1 cellular context compared by ENCODE assay signal in the genomic region with DNA sequence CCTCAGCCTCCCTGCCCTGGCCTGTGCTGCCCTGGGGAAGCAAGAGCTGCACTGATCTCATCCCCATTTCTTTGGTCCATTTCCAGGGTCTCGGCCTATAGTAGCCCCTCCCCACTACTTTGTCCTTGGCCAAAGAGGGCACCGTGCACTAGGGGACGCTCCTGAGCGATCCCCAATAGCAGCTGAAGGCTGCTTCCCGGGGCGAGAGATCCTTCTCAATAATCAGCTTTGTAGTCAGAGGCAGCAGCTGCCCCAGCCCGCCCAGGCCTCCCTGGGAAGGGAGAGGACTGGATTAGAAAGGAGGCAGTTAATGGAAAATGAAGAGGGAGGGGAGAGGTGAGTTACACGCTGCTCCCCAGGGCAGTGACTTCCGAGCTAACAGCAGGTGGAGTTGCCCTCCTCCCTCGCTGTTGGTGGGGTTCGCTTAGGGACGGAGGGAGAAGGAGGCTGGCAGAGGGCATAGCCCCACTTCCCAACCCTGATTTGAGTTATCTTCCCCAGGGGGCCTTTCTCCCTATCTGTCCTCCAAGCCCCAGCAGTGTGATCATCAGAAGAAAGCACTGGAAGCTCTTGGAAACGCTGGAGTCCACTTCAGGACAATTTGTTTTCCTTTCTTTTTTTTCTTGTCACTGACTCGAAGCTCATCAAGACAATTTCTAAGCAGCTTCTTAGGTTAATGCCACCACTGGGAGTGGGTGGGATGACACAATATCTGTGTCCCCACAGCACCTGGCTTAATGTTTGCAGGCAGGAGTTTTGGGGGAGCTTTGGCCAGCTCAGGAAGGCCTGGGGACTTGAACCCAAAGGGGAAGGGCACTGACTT.
TF ChIP-seq lines count a peak whose summit lies in the region.

No MANE protein-coding gene starts in this region.

TF ChIP-seq in HepG2, 621 proteins besides CTCF, POLR2A, EP300 and RAD21 (continued from another document and continues in another):
- TF ChIP-seq, protein P1, sequence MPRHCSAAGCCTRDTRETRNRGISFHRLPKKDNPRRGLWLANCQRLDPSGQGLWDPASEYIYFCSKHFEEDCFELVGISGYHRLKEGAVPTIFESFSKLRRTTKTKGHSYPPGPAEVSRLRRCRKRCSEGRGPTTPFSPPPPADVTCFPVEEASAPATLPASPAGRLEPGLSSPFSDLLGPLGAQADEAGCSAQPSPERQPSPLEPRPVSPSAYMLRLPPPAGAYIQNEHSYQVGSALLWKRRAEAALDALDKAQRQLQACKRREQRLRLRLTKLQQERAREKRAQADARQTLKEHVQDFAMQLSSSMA (CRISPR knock-in tag; IDR thresholded peaks at IDR 0.05), result 0 out of 2 replicates have a peak, but pooled peaks have one; percentile 53
- TF ChIP-seq HMGA1 (CRISPR knock-in tag; conservative IDR thresholded peaks at IDR 0.05), result no peak
- TF ChIP-seq YEATS2 (CRISPR knock-in tag; IDR thresholded peaks at IDR 0.05; ENCODE audit: borderline replicate concordance), result 0 out of 2 replicates have a peak, but pooled peaks have one; percentile 11
- TF ChIP-seq, protein P2, sequence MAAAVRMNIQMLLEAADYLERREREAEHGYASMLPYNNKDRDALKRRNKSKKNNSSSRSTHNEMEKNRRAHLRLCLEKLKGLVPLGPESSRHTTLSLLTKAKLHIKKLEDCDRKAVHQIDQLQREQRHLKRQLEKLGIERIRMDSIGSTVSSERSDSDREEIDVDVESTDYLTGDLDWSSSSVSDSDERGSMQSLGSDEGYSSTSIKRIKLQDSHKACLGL (CRISPR knock-in tag; IDR thresholded peaks at IDR 0.05), result 0 out of 2 replicates have a peak, but pooled peaks have one; percentile 14
- TF ChIP-seq, protein P3, sequence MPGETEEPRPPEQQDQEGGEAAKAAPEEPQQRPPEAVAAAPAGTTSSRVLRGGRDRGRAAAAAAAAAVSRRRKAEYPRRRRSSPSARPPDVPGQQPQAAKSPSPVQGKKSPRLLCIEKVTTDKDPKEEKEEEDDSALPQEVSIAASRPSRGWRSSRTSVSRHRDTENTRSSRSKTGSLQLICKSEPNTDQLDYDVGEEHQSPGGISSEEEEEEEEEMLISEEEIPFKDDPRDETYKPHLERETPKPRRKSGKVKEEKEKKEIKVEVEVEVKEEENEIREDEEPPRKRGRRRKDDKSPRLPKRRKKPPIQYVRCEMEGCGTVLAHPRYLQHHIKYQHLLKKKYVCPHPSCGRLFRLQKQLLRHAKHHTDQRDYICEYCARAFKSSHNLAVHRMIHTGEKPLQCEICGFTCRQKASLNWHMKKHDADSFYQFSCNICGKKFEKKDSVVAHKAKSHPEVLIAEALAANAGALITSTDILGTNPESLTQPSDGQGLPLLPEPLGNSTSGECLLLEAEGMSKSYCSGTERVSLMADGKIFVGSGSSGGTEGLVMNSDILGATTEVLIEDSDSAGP (CRISPR knock-in tag; IDR thresholded peaks at IDR 0.05; ENCODE audit: borderline replicate concordance), result peak; percentile 23; the same call in 1 of the 2 replicates
- 0 out of 2 replicates have a peak, but pooled peaks have one; percentile 44 for TF ChIP-seq ZNF747 (CRISPR knock-in tag; IDR thresholded peaks at IDR 0.05; ENCODE audit: borderline replicate concordance)
- TF ChIP-seq ZNF546 (CRISPR knock-in tag; conservative IDR thresholded peaks at IDR 0.05), result 0 out of 2 replicates have a peak, but pooled peaks have one; percentile 65
- TF ChIP-seq ADNP (CRISPR knock-in tag; IDR thresholded peaks at IDR 0.05), result no peak
- TF ChIP-seq SCMH1 (CRISPR knock-in tag; IDR thresholded peaks at IDR 0.05; ENCODE audit: borderline replicate concordance), result no peak
- TF ChIP-seq, protein P4, sequence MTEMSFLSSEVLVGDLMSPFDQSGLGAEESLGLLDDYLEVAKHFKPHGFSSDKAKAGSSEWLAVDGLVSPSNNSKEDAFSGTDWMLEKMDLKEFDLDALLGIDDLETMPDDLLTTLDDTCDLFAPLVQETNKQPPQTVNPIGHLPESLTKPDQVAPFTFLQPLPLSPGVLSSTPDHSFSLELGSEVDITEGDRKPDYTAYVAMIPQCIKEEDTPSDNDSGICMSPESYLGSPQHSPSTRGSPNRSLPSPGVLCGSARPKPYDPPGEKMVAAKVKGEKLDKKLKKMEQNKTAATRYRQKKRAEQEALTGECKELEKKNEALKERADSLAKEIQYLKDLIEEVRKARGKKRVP (CRISPR knock-in tag; IDR thresholded peaks at IDR 0.05), result no peak
- TF ChIP-seq, protein P5, sequence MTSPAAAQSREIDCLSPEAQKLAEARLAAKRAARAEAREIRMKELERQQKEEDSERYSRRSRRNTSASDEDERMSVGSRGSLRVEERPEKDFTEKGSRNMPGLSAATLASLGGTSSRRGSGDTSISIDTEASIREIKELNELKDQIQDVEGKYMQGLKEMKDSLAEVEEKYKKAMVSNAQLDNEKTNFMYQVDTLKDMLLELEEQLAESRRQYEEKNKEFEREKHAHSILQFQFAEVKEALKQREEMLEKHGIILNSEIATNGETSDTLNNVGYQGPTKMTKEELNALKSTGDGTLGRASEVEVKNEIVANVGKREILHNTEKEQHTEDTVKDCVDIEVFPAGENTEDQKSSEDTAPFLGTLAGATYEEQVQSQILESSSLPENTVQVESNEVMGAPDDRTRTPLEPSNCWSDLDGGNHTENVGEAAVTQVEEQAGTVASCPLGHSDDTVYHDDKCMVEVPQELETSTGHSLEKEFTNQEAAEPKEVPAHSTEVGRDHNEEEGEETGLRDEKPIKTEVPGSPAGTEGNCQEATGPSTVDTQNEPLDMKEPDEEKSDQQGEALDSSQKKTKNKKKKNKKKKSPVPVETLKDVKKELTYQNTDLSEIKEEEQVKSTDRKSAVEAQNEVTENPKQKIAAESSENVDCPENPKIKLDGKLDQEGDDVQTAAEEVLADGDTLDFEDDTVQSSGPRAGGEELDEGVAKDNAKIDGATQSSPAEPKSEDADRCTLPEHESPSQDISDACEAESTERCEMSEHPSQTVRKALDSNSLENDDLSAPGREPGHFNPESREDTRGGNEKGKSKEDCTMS (CRISPR knock-in tag; conservative IDR thresholded peaks at IDR 0.05), result no peak
- TF ChIP-seq ZNF768 (CRISPR knock-in tag; IDR thresholded peaks at IDR 0.05), result peak; percentile 29; the same call in 1 of the 2 replicates
- no peak for TF ChIP-seq ZNF589 (CRISPR knock-in tag; conservative IDR thresholded peaks at IDR 0.05)
- TF ChIP-seq ZNF501 (CRISPR knock-in tag; IDR thresholded peaks at IDR 0.05), result 0 out of 2 replicates have a peak, but pooled peaks have one; percentile 47
- no peak for TF ChIP-seq AGO2 (optimal IDR thresholded peaks at IDR 0.05; ENCODE audit: low read depth, low read length)
- TF ChIP-seq ZNF781 (CRISPR knock-in tag; IDR thresholded peaks at IDR 0.05; ENCODE audit: borderline replicate concordance, not compliant biosample characterization), result peak; percentile 15
- 0 out of 2 replicates have a peak, but pooled peaks have one; percentile 18 for TF ChIP-seq ZNF607 (CRISPR knock-in tag; IDR thresholded peaks at IDR 0.05; ENCODE audit: borderline replicate concordance)
- 0 out of 2 replicates have a peak, but pooled peaks have one; percentile 52 for TF ChIP-seq ZSCAN31 (CRISPR knock-in tag; IDR thresholded peaks at IDR 0.05; ENCODE audit: low read depth)
- TF ChIP-seq PAWR (CRISPR knock-in tag; IDR thresholded peaks at IDR 0.05; ENCODE audit: borderline replicate concordance), result no peak
- TF ChIP-seq, protein P6, sequence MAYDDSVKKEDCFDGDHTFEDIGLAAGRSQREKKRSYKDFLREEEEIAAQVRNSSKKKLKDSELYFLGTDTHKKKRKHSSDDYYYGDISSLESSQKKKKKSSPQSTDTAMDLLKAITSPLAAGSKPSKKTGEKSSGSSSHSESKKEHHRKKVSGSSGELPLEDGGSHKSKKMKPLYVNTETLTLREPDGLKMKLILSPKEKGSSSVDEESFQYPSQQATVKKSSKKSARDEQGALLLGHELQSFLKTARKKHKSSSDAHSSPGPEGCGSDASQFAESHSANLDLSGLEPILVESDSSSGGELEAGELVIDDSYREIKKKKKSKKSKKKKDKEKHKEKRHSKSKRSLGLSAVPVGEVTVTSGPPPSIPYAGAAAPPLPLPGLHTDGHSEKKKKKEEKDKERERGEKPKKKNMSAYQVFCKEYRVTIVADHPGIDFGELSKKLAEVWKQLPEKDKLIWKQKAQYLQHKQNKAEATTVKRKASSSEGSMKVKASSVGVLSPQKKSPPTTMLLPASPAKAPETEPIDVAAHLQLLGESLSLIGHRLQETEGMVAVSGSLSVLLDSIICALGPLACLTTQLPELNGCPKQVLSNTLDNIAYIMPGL (CRISPR knock-in tag; IDR thresholded peaks at IDR 0.05; ENCODE audit: borderline replicate concordance in 1 of 2, low read depth in 1 of 2), result peak; percentile 38 to 49; a peak in 2 of 4 replicates
- TF ChIP-seq KLF9 (CRISPR knock-in tag; IDR thresholded peaks at IDR 0.05; ENCODE audit: low read depth), result no peak
- TF ChIP-seq, protein P7, sequence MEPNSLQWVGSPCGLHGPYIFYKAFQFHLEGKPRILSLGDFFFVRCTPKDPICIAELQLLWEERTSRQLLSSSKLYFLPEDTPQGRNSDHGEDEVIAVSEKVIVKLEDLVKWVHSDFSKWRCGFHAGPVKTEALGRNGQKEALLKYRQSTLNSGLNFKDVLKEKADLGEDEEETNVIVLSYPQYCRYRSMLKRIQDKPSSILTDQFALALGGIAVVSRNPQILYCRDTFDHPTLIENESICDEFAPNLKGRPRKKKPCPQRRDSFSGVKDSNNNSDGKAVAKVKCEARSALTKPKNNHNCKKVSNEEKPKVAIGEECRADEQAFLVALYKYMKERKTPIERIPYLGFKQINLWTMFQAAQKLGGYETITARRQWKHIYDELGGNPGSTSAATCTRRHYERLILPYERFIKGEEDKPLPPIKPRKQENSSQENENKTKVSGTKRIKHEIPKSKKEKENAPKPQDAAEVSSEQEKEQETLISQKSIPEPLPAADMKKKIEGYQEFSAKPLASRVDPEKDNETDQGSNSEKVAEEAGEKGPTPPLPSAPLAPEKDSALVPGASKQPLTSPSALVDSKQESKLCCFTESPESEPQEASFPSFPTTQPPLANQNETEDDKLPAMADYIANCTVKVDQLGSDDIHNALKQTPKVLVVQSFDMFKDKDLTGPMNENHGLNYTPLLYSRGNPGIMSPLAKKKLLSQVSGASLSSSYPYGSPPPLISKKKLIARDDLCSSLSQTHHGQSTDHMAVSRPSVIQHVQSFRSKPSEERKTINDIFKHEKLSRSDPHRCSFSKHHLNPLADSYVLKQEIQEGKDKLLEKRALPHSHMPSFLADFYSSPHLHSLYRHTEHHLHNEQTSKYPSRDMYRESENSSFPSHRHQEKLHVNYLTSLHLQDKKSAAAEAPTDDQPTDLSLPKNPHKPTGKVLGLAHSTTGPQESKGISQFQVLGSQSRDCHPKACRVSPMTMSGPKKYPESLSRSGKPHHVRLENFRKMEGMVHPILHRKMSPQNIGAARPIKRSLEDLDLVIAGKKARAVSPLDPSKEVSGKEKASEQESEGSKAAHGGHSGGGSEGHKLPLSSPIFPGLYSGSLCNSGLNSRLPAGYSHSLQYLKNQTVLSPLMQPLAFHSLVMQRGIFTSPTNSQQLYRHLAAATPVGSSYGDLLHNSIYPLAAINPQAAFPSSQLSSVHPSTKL (CRISPR knock-in tag; IDR thresholded peaks at IDR 0.05), result 0 out of 2 replicates have a peak, but pooled peaks have one; percentile 8
- 0 out of 2 replicates have a peak, but pooled peaks have one; percentile 37 for TF ChIP-seq MTF2 (CRISPR knock-in tag; IDR thresholded peaks at IDR 0.05; ENCODE audit: borderline replicate concordance)
- TF ChIP-seq ZNF572 (CRISPR knock-in tag; IDR thresholded peaks at IDR 0.05), result peak; percentile 78; the same call in 1 of the 2 replicates
- TF ChIP-seq ZNF431 (CRISPR knock-in tag; IDR thresholded peaks at IDR 0.05; ENCODE audit: borderline replicate concordance, low read depth), result no peak
- TF ChIP-seq ZBTB7B (CRISPR knock-in tag; IDR thresholded peaks at IDR 0.05), result 0 out of 2 replicates have a peak, but pooled peaks have one; percentile 25
- TF ChIP-seq XRCC5 (optimal IDR thresholded peaks at IDR 0.05; ENCODE audit: low read length), result peak; percentile 85
- 0 out of 2 replicates have a peak, but pooled peaks have one; percentile 8 for TF ChIP-seq ZMYM3 (CRISPR knock-in tag; IDR thresholded peaks at IDR 0.05)
- peak; percentile 95 for TF ChIP-seq ZBTB7A (CRISPR knock-in tag; IDR thresholded peaks at IDR 0.05)
- 0 out of 2 replicates have a peak, but pooled peaks have one; percentile 15 for TF ChIP-seq ERF (CRISPR knock-in tag; IDR thresholded peaks at IDR 0.05)
- TF ChIP-seq ZBTB8A (CRISPR knock-in tag; IDR thresholded peaks at IDR 0.05; ENCODE audit: borderline replicate concordance, low read depth), result no peak
- TF ChIP-seq KDM3A (CRISPR knock-in tag; IDR thresholded peaks at IDR 0.05; ENCODE audit: low read depth), result peak; percentile 34; the same call in 1 of the 2 replicates
- no peak for TF ChIP-seq SUZ12 (IDR thresholded peaks at IDR 0.05; ENCODE audit: low read depth, low read length)
- TF ChIP-seq, protein P8, sequence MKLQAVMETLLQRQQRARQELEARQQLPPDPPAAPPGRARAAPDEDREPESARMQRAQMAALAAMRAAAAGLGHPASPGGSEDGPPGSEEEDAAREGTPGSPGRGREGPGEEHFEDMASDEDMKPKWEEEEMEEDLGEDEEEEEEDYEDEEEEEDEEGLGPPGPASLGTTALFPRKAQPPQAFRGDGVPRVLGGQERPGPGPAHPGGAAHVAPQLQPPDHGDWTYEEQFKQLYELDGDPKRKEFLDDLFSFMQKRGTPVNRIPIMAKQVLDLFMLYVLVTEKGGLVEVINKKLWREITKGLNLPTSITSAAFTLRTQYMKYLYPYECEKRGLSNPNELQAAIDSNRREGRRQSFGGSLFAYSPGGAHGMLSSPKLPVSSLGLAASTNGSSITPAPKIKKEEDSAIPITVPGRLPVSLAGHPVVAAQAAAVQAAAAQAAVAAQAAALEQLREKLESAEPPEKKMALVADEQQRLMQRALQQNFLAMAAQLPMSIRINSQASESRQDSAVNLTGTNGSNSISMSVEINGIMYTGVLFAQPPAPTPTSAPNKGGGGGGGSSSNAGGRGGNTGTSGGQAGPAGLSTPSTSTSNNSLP (IDR thresholded peaks at IDR 0.05; ENCODE audit: low read depth, low read length), result no peak
- peak; percentile 50; the same call in 1 of the 2 replicates for TF ChIP-seq GATAD2A (CRISPR knock-in tag; IDR thresholded peaks at IDR 0.05)
- TF ChIP-seq, protein P9, sequence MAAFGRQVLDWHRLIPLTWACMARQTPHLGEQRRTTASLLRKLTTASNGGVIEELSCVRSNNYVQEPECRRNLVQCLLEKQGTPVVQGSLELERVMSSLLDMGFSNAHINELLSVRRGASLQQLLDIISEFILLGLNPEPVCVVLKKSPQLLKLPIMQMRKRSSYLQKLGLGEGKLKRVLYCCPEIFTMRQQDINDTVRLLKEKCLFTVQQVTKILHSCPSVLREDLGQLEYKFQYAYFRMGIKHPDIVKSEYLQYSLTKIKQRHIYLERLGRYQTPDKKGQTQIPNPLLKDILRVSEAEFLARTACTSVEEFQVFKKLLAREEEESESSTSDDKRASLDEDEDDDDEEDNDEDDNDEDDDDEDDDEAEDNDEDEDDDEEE (CRISPR knock-in tag; IDR thresholded peaks at IDR 0.05), result no peak
- TF ChIP-seq, protein P10, sequence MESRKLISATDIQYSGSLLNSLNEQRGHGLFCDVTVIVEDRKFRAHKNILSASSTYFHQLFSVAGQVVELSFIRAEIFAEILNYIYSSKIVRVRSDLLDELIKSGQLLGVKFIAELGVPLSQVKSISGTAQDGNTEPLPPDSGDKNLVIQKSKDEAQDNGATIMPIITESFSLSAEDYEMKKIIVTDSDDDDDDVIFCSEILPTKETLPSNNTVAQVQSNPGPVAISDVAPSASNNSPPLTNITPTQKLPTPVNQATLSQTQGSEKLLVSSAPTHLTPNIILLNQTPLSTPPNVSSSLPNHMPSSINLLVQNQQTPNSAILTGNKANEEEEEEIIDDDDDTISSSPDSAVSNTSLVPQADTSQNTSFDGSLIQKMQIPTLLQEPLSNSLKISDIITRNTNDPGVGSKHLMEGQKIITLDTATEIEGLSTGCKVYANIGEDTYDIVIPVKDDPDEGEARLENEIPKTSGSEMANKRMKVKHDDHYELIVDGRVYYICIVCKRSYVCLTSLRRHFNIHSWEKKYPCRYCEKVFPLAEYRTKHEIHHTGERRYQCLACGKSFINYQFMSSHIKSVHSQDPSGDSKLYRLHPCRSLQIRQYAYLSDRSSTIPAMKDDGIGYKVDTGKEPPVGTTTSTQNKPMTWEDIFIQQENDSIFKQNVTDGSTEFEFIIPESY (CRISPR knock-in tag; IDR thresholded peaks at IDR 0.05), result peak; percentile 51; the same call in 1 of the 2 replicates
- 0 out of 2 replicates have a peak, but pooled peaks have one; percentile 12 for TF ChIP-seq FOXO1 (CRISPR knock-in tag; IDR thresholded peaks at IDR 0.05)
